In the genomic region with DNA sequence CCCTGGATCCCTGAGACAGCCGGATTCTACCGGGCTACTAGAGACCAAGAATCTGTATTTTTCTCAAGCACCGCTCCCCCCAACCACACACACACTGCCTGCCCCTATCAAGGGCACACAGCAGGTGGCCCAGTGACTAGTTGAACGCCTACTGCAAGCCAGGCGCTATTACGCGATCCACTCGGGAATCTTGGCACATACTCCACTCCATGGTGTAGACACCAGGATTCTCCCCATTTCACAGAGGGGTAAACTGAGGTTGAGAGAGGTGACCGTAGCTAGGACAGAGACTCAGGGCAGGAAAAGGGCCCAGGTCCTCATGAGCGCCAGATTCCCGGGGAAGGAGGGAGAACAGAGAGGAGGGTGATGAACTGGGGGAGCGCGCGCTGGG, we compare ENCODE assay signal across 8 cellular contexts. TPM values are rescaled to one million over a fixed set of nuclear protein-coding genes. Genes with fewer than 3 reads are reported as not detected.
DNase-seq lines count a peak whose midpoint lies in the region; ATAC-seq and TF ChIP-seq lines count a peak whose summit lies in the region.

No MANE protein-coding gene starts in this region.

- H3K27ac Mint-ChIP-seq in CD4-positive, alpha-beta T cell: peak overlapping the region; percentile 86
- no peak overlapping the region for H3K27ac Mint-ChIP-seq in nephron progenitor cell

- no peak for TF ChIP-seq POLR2A in NB4 (IDR thresholded peaks at IDR 0.05; ENCODE audit: extremely low read depth, insufficient read length)

- intact Hi-C loops in CD4-positive, alpha-beta T cell (cut with DNase I, micrococcal nuclease): loop anchor here in 1 of 2 experiments (10.0 kb wide), 1 partner anchor 251 kb away; the partner anchor contains the start of gene PIN1

- no peaks in the 10 kb centered on the region for H3K9me3 ChIP-seq in CD4-positive, alpha-beta T cell (ENCODE audit: control insufficient read depth, low read length)
- no peaks in the 10 kb centered on the region for H3K9me3 ChIP-seq in effector memory CD4-positive, alpha-beta T cell (ENCODE audit: control insufficient read depth, low read length)

- peak overlapping the region; percentile 68 for H3K4me3 ChIP-seq in NB4 (ENCODE audit: low read depth, low read length)
- H3K4me3 ChIP-seq in effector memory CD4-positive, alpha-beta T cell (ENCODE audit: insufficient read depth, low read depth, low read length, poor library complexity, severe bottlenecking): peak overlapping the region; percentile 99

- no peak for DNase-seq in CD4-positive, alpha-beta T cell
- DNase-seq in NB4 (ENCODE audit: low read depth) (no peak), nephron progenitor cell (no peak), iPS-NIHi11 (ENCODE audit: low spot score) (no peak), NCI-H226 (no peak)
- DNase-seq in effector memory CD4-positive, alpha-beta T cell: no peak

- H3K4me3 Mint-ChIP-seq in CD4-positive, alpha-beta T cell: peak overlapping the region; percentile 95
- H3K4me3 Mint-ChIP-seq in nephron progenitor cell: peak overlapping the region; percentile 80

- no peaks in the 10 kb centered on the region for H3K9me3 Mint-ChIP-seq in CD4-positive, alpha-beta T cell
- peaks cover 3% of the 10 kb centered on the region for H3K9me3 Mint-ChIP-seq in nephron progenitor cell

- H3K27ac ChIP-seq in CD4-positive, alpha-beta T cell (ENCODE audit: low read depth, low read length): peak overlapping the region; percentile 83
- peak overlapping the region; percentile 87 for H3K27ac ChIP-seq in effector memory CD4-positive, alpha-beta T cell (ENCODE audit: insufficient read depth, low read length, poor library complexity, severe bottlenecking)

- POLR2A ChIA-PET in CD4-positive, alpha-beta T cell (lab: Charles Lee): interaction anchor here (1.0 kb wide), 1 partner anchor 57 kb away, joined by 4 read pairs; no protein-coding TSS in a partner anchor

- H3K36me3 ChIP-seq in effector memory CD4-positive, alpha-beta T cell (ENCODE audit: control insufficient read depth, insufficient read depth, low read length): peaks cover 8% of the 10 kb centered on the region

- peaks cover 20% of the 10 kb centered on the region for H3K36me3 Mint-ChIP-seq in CD4-positive, alpha-beta T cell (ENCODE audit: low read depth)
- H3K36me3 Mint-ChIP-seq in nephron progenitor cell (ENCODE audit: low read depth): no peaks in the 10 kb centered on the region

- no peak for ATAC-seq in CD4-positive, alpha-beta T cell (ENCODE audit: poor library complexity)
- no peak for ATAC-seq in GM18858 (IDR thresholded peaks at IDR 0.05; ENCODE audit: unreplicated experiment)
- no peak for ATAC-seq in HG03378 (IDR thresholded peaks at IDR 0.05; ENCODE audit: unreplicated experiment)

- peaks cover 7% of the 10 kb centered on the region for H3K4me1 ChIP-seq in effector memory CD4-positive, alpha-beta T cell (ENCODE audit: control insufficient read depth, insufficient read depth, low read length, poor library complexity, severe bottlenecking)

- CTCF ChIA-PET in CD4-positive, alpha-beta T cell (lab: Charles Lee): no interaction called here

- H3K4me1 Mint-ChIP-seq in CD4-positive, alpha-beta T cell (ENCODE audit: low read depth): peaks cover 12% of the 10 kb centered on the region
- H3K4me1 Mint-ChIP-seq in nephron progenitor cell: no peaks in the 10 kb centered on the region

- H3K27me3 ChIP-seq in CD4-positive, alpha-beta T cell (ENCODE audit: control insufficient read depth, insufficient read depth, low read length): no peaks in the 10 kb centered on the region
- H3K27me3 ChIP-seq in effector memory CD4-positive, alpha-beta T cell (replicated peaks; ENCODE audit: control insufficient read depth, insufficient read depth, low read length, poor library complexity, severe bottlenecking): no peaks in the 10 kb centered on the region

- TF ChIP-seq CTCF in CD4-positive, alpha-beta T cell (IDR thresholded peaks at IDR 0.05): no peak
- TF ChIP-seq CTCF in NB4 (IDR thresholded peaks at IDR 0.05; ENCODE audit: low read depth, low read length) (no peak), nephron progenitor cell (IDR thresholded peaks at IDR 0.05) (no peak)

- no peaks in the 10 kb centered on the region for H3K27me3 Mint-ChIP-seq in CD4-positive, alpha-beta T cell
- H3K27me3 Mint-ChIP-seq in nephron progenitor cell (ENCODE audit: low read depth, poor library complexity): peaks cover 74% of the 10 kb centered on the region

RNA-seq across cellular contexts. Expression of gene SHFL, which starts 0.5 kb away (rescaled TPM):
- total RNA-seq in CD4-positive, alpha-beta T cell: 10 to 100 TPM; 58.5 to 61.7 TPM

RNA-seq across cellular contexts. Expression of gene ANGPTL6, which starts 16.8 kb away (rescaled TPM):
- under 1 TPM; 0.61 to 0.63 TPM for total RNA-seq in CD4-positive, alpha-beta T cell

RNA-seq across cellular contexts. Expression of gene PPAN, which starts 20.5 kb away (rescaled TPM):
- total RNA-seq in CD4-positive, alpha-beta T cell: 100 to 1,000 TPM; 119 to 127 TPM

RNA-seq across cellular contexts. Expression of gene P2RY11, which starts 25.9 kb away (rescaled TPM):
- total RNA-seq in CD4-positive, alpha-beta T cell: 10 to 100 TPM; 88.5 to 93.9 TPM

RNA-seq across cellular contexts. Expression of gene EIF3G, which starts 34.1 kb away (rescaled TPM):
- 100 to 1,000 TPM; 328 to 343 TPM for total RNA-seq in CD4-positive, alpha-beta T cell
